Comparison of ENCODE assay signal across 1 cellular context in genomic region chr4:152779513-152780266, GRCh38.
A peak's percentile ranks its signal among the peaks of the same experiment; 100 is the strongest.
TF ChIP-seq lines count a peak whose summit lies in the region.

TSS of gene ARFIP1 (plus strand) at chr4:152779954. CDS start at chr4:152829634, 49,680 bp downstream.
TSS of gene TIGD4 (minus strand) at chr4:152779730. CDS start at chr4:152771004, 8,726 bp downstream.

TF ChIP-seq in HEK293, 187 proteins besides CTCF, POLR2A, EP300 and RAD21 (continued from another document):
- TF ChIP-seq ZNF639 (tag by site-specific recombination; IDR thresholded peaks at IDR 0.05) (peak; percentile 65; the same call in 1 of the 2 replicates), HIC1 (tag by site-specific recombination; IDR thresholded peaks at IDR 0.05) (peak; percentile 65), YY2 (tag by site-specific recombination; IDR thresholded peaks at IDR 0.05) (no peak), ZNF335 (tag by site-specific recombination; conservative IDR thresholded peaks at IDR 0.05) (peak; percentile 83), ZNF132 (tag by site-specific recombination; IDR thresholded peaks at IDR 0.05; ENCODE audit: borderline replicate concordance) (no peak), ZXDB (tag by site-specific recombination; IDR thresholded peaks at IDR 0.05) (peak; percentile 88), GLIS1 (tag by site-specific recombination; IDR thresholded peaks at IDR 0.05) (peak; percentile 93), ZNF704 (tag by site-specific recombination; IDR thresholded peaks at IDR 0.05) (no peak), KLF7 (tag by site-specific recombination; IDR thresholded peaks at IDR 0.05; ENCODE audit: borderline replicate concordance) (0 out of 2 replicates have a peak, but pooled peaks have one; percentile 22)
